In the genomic region with DNA sequence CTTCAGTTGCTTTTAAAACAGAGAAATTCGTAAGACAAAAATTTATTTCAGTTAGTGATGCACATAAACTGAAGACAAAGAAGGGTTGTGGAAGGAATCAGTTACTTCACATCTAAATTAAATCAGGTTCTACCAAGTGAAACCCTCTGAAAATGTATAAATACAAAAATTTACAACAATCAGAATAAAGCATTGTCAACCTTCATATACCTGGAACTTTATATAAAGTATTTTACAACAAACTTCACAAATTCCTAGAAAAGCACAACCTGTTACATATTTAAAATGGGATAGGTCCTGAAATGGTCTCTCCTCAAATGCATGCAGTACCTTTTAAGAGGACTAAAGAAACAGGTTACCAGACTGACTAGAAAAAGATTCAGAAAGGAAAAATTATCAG, we compare ENCODE assay signal across 8 cellular contexts. TPM values are rescaled to one million over a fixed set of nuclear protein-coding genes. Genes with fewer than 3 reads are reported as not detected.
DNase-seq lines count a peak whose midpoint lies in the region; ATAC-seq and TF ChIP-seq lines count a peak whose summit lies in the region.

No MANE protein-coding gene starts in this region.

- no peaks in the 10 kb centered on the region for H3K27me3 ChIP-seq in CD8-positive, alpha-beta memory T cell (ENCODE audit: insufficient read depth, low read length, poor library complexity, severe bottlenecking)
- H3K27me3 ChIP-seq in mesendoderm (ENCODE audit: insufficient read depth, low read length, poor library complexity): no peaks in the 10 kb centered on the region

- H3K23ac ChIP-seq in mesendoderm (ENCODE audit: low read length): no peak overlapping the region

- no peak overlapping the region for H3K18ac ChIP-seq in mesendoderm (ENCODE audit: low read length)

- CTCF ChIA-PET in CD8-positive, alpha-beta memory T cell (lab: Charles Lee): interaction anchor here (1.0 to 1.5 kb wide), 2 partner anchors 25 to 79 kb away, joined by 3 to 5 read pairs; no protein-coding TSS in a partner anchor

- H3K27ac Mint-ChIP-seq in CD8-positive, alpha-beta memory T cell: peak overlapping the region in 7 of 8 donors; percentile 23 to 96 (median 60)
- peak overlapping the region in 1 of 2 donors; percentile 27 for H3K27ac Mint-ChIP-seq in effector memory CD8-positive, alpha-beta T cell
- H3K27ac Mint-ChIP-seq in osteocyte (ENCODE audit: unreplicated experiment): peak overlapping the region; percentile 85

- ATAC-seq in effector memory CD8-positive, alpha-beta T cell (replicated peaks): peak; percentile 8

- no peaks in the 10 kb centered on the region for H3K9me3 Mint-ChIP-seq in CD8-positive, alpha-beta memory T cell
- no peaks in the 10 kb centered on the region for H3K9me3 Mint-ChIP-seq in effector memory CD8-positive, alpha-beta T cell
- H3K9me3 Mint-ChIP-seq in osteocyte (ENCODE audit: unreplicated experiment): no peaks in the 10 kb centered on the region

- no peak overlapping the region for H2BK5ac ChIP-seq in mesendoderm (ENCODE audit: low read length)

- H3K9me3 ChIP-seq in CD8-positive, alpha-beta memory T cell (ENCODE audit: low read length): no peaks in the 10 kb centered on the region

- H3K4me2 ChIP-seq in mesendoderm (ENCODE audit: low read length): no peak overlapping the region

- no peak overlapping the region for H3K9ac ChIP-seq in mesendoderm (ENCODE audit: low read length)

- H4K8ac ChIP-seq in mesendoderm (ENCODE audit: low read depth, low read length): no peak overlapping the region

- POLR2A ChIA-PET in CD8-positive, alpha-beta memory T cell (lab: Charles Lee): no interaction called here

- no peaks in the 10 kb centered on the region for H3K79me2 ChIP-seq in mesendoderm (ENCODE audit: control insufficient read depth, insufficient read depth, low read length)

- H3K4me1 Mint-ChIP-seq in CD8-positive, alpha-beta memory T cell: peaks cover 28 to 64% (median 51%) of the 10 kb centered on the region in 3 donors
- H3K4me1 Mint-ChIP-seq in effector memory CD8-positive, alpha-beta T cell (ENCODE audit: low read depth in 2 of 2): peaks cover 6 to 29% of the 10 kb centered on the region in 2 donors
- peaks cover 31% of the 10 kb centered on the region for H3K4me1 Mint-ChIP-seq in osteocyte (ENCODE audit: unreplicated experiment)

- H3K27me3 Mint-ChIP-seq in CD8-positive, alpha-beta memory T cell: no peaks in the 10 kb centered on the region
- H3K27me3 Mint-ChIP-seq in effector memory CD8-positive, alpha-beta T cell: no peaks in the 10 kb centered on the region
- H3K27me3 Mint-ChIP-seq in osteocyte (ENCODE audit: unreplicated experiment): no peaks in the 10 kb centered on the region

- TF ChIP-seq CTCF in LNCaP clone FGC (IDR thresholded peaks at IDR 0.05; ENCODE audit: control insufficient read depth, extremely low read depth, insufficient read depth): no peak
- no peak for TF ChIP-seq CTCF in osteocyte (IDR thresholded peaks at IDR 0.05)

- no peak overlapping the region for H3K4ac ChIP-seq in mesendoderm (ENCODE audit: low read depth, low read length)

- WGBS in mesendoderm (ENCODE audit: extremely low coverage, insufficient coverage, low lambda C conversion rate): no CpG with 5 or more reads among the region's 1 CpG

- H3K36me3 Mint-ChIP-seq in CD8-positive, alpha-beta memory T cell: peaks cover 3 to 66% (median 12%) of the 10 kb centered on the region in 3 donors
- peaks cover 30% of the 10 kb centered on the region for H3K36me3 Mint-ChIP-seq in effector memory CD8-positive, alpha-beta T cell (ENCODE audit: insufficient read depth)
- peaks cover 16% of the 10 kb centered on the region for H3K36me3 Mint-ChIP-seq in osteocyte (ENCODE audit: unreplicated experiment)

- DNase-seq in CD8-positive, alpha-beta memory T cell: no peak
- DNase-seq in LNCaP clone FGC (ENCODE audit: low read depth) (no peak), osteocyte (ENCODE audit: extremely low spot score, unreplicated experiment) (no peak), NCI-H774 (lab: John Stamatoyannopoulos, UW) (no peak), mesendoderm (no peak), ureter (ENCODE audit: low spot score) (no peak)
- no peak for DNase-seq in effector memory CD8-positive, alpha-beta T cell
- no peak for DNase-seq in stimulated activated CD4-positive, alpha-beta T cell treated with anti-CD3 and anti-CD28 coated beads, Interleukin-2, amount 100 ng/mL, for 48 hours

- H3K36me3 ChIP-seq in CD8-positive, alpha-beta memory T cell (ENCODE audit: insufficient read depth, low read length): peaks cover 4% of the 10 kb centered on the region
- H3K36me3 ChIP-seq in mesendoderm (ENCODE audit: control insufficient read depth, insufficient read depth, low read length): no peaks in the 10 kb centered on the region

- H3K4me1 ChIP-seq in CD8-positive, alpha-beta memory T cell (ENCODE audit: insufficient read depth, low read length): peaks cover 5% of the 10 kb centered on the region
- no peaks in the 10 kb centered on the region for H3K4me1 ChIP-seq in mesendoderm (ENCODE audit: control insufficient read depth, low read depth, low read length)

- no peak overlapping the region for H3K56ac ChIP-seq in mesendoderm (ENCODE audit: low read length)

- H4K5ac ChIP-seq in mesendoderm (ENCODE audit: low read length): no peak overlapping the region

- H2BK120ac ChIP-seq in mesendoderm (ENCODE audit: low read depth, low read length): no peak overlapping the region

- H2AK5ac ChIP-seq in mesendoderm (ENCODE audit: low read length): no peak overlapping the region

- peak overlapping the region in 4 of 7 donors; percentile 43 to 65 (median 49) for H3K4me3 Mint-ChIP-seq in CD8-positive, alpha-beta memory T cell
- H3K4me3 Mint-ChIP-seq in effector memory CD8-positive, alpha-beta T cell: peak overlapping the region; percentile 40 to 53
- peak overlapping the region; percentile 72 for H3K4me3 Mint-ChIP-seq in osteocyte (ENCODE audit: unreplicated experiment)

- no peak overlapping the region for H3K4me3 ChIP-seq in CD8-positive, alpha-beta memory T cell (ENCODE audit: low read length)
- H3K4me3 ChIP-seq in LNCaP clone FGC (ENCODE audit: low read depth, low read length): peak overlapping the region; percentile 12; the same call in 1 of the 2 replicates
- H3K4me3 ChIP-seq in mesendoderm (ENCODE audit: low read length): no peak overlapping the region

- no peak overlapping the region for H3K27ac ChIP-seq in CD8-positive, alpha-beta memory T cell (ENCODE audit: low read depth, low read length)
- H3K27ac ChIP-seq in mesendoderm (ENCODE audit: low read depth, low read length): no peak overlapping the region

- H2BK15ac ChIP-seq in mesendoderm (replicated peaks; ENCODE audit: low read depth): no peak overlapping the region

- H3K79me1 ChIP-seq in mesendoderm (ENCODE audit: low read length): no peaks in the 10 kb centered on the region

RNA-seq across cellular contexts. Expression of a gene that starts 26.9 kb away (rescaled TPM):
- total RNA-seq in CD8-positive, alpha-beta memory T cell: 10 to 100 TPM; 17.1 to 17.2 TPM
- 16.4 TPM for polyA plus RNA-seq in CD8-positive, alpha-beta memory T cell
- 33.6 and 37.1 TPM in 2 replicates for total RNA-seq in osteocyte
- polyA plus RNA-seq in mesendoderm (2013, experiment 1 of 2): 2.5 TPM
- polyA plus RNA-seq in mesendoderm (2013, experiment 2 of 2): 2.4 TPM
- 63.5 TPM for total RNA-seq in ureter
